ENCODE assay signal across 11 cellular contexts in the genomic region with DNA sequence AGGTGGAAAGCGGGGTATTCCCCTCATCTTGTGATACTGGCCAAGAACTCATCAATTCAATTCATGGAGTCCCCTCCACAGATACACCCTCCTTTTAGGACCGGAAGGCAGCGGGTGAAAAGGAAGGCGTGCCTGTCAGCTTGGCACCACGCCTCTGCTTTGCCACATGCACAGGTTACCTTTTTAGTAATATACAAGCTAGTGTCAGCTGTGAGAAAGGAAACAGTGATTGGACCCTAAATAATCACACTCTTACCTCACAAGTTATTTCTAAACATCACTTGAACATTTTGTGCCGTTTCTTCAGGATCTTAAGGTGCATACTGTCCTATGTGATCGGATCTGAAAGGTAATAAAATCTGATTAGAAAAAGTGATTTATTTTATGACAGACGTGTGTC. TPM values are rescaled to one million over a fixed set of nuclear protein-coding genes. Genes with fewer than 3 reads are reported as not detected.
A peak's percentile ranks its signal among the peaks of the same experiment; 100 is the strongest.
DNase-seq lines count a peak whose midpoint lies in the region; ATAC-seq and TF ChIP-seq lines count a peak whose summit lies in the region.
"Had no signal": no experiment of that assay in that cellular context is flagged by ENCODE, and none has a peak within 500 bp of the region (broad histone marks: within the 10 kb centered on the region; RNA-seq: fewer than 3 reads in every experiment).

No MANE protein-coding gene starts in this region.

- no peak for TF ChIP-seq RAD21 in SK-N-SH (IDR thresholded peaks at IDR 0.05; ENCODE audit: low read length)

- intact Hi-C loops in PC-9 (cut with micrococcal nuclease; ENCODE audit: unreplicated experiment), result loop anchor here (2.0 to 5.0 kb wide), 3 partner anchors 15 to 493 kb away; a partner anchor contains a TSS

- no peaks in the 10 kb centered on the region for H3K9me3 ChIP-seq in SK-N-SH
- H3K9me3 ChIP-seq in PC-9 (ENCODE audit: insufficient read depth, low read depth), result no peaks in the 10 kb centered on the region
- no peaks in the 10 kb centered on the region for H3K9me3 ChIP-seq in esophagus (ENCODE audit: control insufficient read depth in 2 of 2, insufficient read depth in 1 of 2, low read depth in 1 of 2, low read length in 1 of 2)
- no peaks in the 10 kb centered on the region for H3K9me3 ChIP-seq in skeletal muscle satellite cell (replicated peaks; ENCODE audit: low read length)

- peak overlapping the region; percentile 58; the same call in 1 of the 2 replicates for H3K4me2 ChIP-seq in SK-N-SH
- H3K4me2 ChIP-seq in PC-9, result peak overlapping the region; percentile 68
- H3K4me2 ChIP-seq in skeletal muscle satellite cell (ENCODE audit: low read length), result peak overlapping the region; percentile 56

- POLR2A ChIA-PET in SK-N-SH (lab: Yijun Ruan, JAX), result no interaction called here
- POLR2A ChIA-PET in PC-9 (lab: Charles Lee; ENCODE audit: unreplicated experiment), result no interaction called here

- WGBS in SK-N-SH (ENCODE audit: low lambda C conversion rate), result 94% methylated on average over 8 of the region's 8 CpGs
- WGBS in esophagus, 2 donors, result 61 to 73% methylated on average over 8 of the region's 8 CpGs

- H3K79me2 ChIP-seq in SK-N-SH (ENCODE audit: insufficient read depth), result peaks cover 93% of the 10 kb centered on the region
- peaks cover 88% of the 10 kb centered on the region for H3K79me2 ChIP-seq in PC-9 (ENCODE audit: low read depth)

- H2AFZ ChIP-seq in SK-N-SH (ENCODE audit: low read depth) (no peak overlapping the region), PC-9 (no peak overlapping the region)

- no peak for TF ChIP-seq EP300 in SK-N-SH (IDR thresholded peaks at IDR 0.05; ENCODE audit: borderline replicate concordance in 1 of 2, low read depth in 1 of 2, low read length in 1 of 2)

- no TSS peak for BruUV-seq in PC-9 (replicated peaks; lab: Mats Ljungman, UMichigan)

- no peaks in the 10 kb centered on the region for H3K27me3 ChIP-seq in SK-N-SH (ENCODE audit: insufficient read depth)
- no peaks in the 10 kb centered on the region for H3K27me3 ChIP-seq in PC-9 (ENCODE audit: insufficient read depth, low read depth)
- no peaks in the 10 kb centered on the region for H3K27me3 ChIP-seq in esophagus (ENCODE audit: control insufficient read depth in 1 of 2, insufficient read depth in 2 of 2, low read length in 2 of 2)
- no peaks in the 10 kb centered on the region for H3K27me3 ChIP-seq in skeletal muscle satellite cell (ENCODE audit: control insufficient read depth, insufficient read depth, low read length)

- DNase-seq in SK-N-SH, result no peak
- no peak for DNase-seq in PC-9
- no peak for DNase-seq in SIG-M5 treated with dmso at 0.1 percent for 504 hours (lab: John Stamatoyannopoulos, UW; ENCODE audit: unreplicated experiment)
- DNase-seq in NCI-H524 (lab: John Stamatoyannopoulos, UW), result no peak
- DNase-seq in cortex of kidney (lab: John Stamatoyannopoulos, UW), result no peak
- DNase-seq: activated naive CD4-positive, alpha-beta T cell treated with anti-CD3 and anti-CD28 coated beads, Interleukin-2, amount 10 ng/mL, durations not matched to agents 7 days and 5 days; EL; NCI-H2081 had no signal

- TF ChIP-seq CTCF in SK-N-SH (IDR thresholded peaks at IDR 0.05) (no peak), PC-9 (conservative IDR thresholded peaks at IDR 0.05) (no peak)

- H3K9ac ChIP-seq in SK-N-SH, result 0 out of 2 replicates have a peak overlapping the region, but pooled peaks have one; percentile 46
- peak overlapping the region; percentile 53 for H3K9ac ChIP-seq in skeletal muscle satellite cell (ENCODE audit: low read depth, low read length)

- H3K36me3 ChIP-seq in SK-N-SH (replicated peaks in 1 of 2; ENCODE audit: control insufficient read depth in 1 of 2, insufficient read depth in 2 of 2, low read length in 1 of 2) (peaks cover 12 to 29% of the 10 kb centered on the region in 2 experiments), PC-9 (ENCODE audit: low read depth) (peaks cover 23% of the 10 kb centered on the region), esophagus (ENCODE audit: control insufficient read depth in 2 of 2, insufficient read depth in 2 of 2, low read length in 1 of 2) (peaks cover 0 to 8% of the 10 kb centered on the region in 2 donors), skeletal muscle satellite cell (ENCODE audit: insufficient read depth, low read length) (peaks cover 36% of the 10 kb centered on the region)

- H3K27ac ChIP-seq in SK-N-SH (ENCODE audit: low read depth in 2 of 2, low read length in 1 of 2) (peak overlapping the region in 1 of 2 experiments; percentile 86; a peak in 2 of 4 replicates), PC-9 (peak overlapping the region; percentile 94), esophagus (ENCODE audit: low read depth in 2 of 2, low read length in 1 of 2) (peak overlapping the region; percentile 70 to 89)

- peaks cover 1% of the 10 kb centered on the region; the same call in 1 of the 2 replicates for H4K20me1 ChIP-seq in SK-N-SH (ENCODE audit: insufficient read depth)
- no peaks in the 10 kb centered on the region for H4K20me1 ChIP-seq in PC-9 (ENCODE audit: insufficient read depth)

- H3F3A ChIP-seq in SK-N-SH (replicated peaks; ENCODE audit: insufficient read depth) (peaks cover 38% of the 10 kb centered on the region), PC-9 (ENCODE audit: insufficient read depth, low read depth) (peaks cover 62% of the 10 kb centered on the region)

- no peak for ATAC-seq in SK-N-SH treated with all-trans-retinoic acid at 6 μM for 48 hours

- CTCF ChIA-PET in SK-N-SH (lab: Yijun Ruan, JAX) (interaction anchor here (1.4 to 1.7 kb wide), 2 partner anchors 257 to 270 kb away, joined by 5 to 7 read pairs; no protein-coding TSS in a partner anchor), PC-9 (lab: Charles Lee) (no interaction called here)

- H3K9me2 ChIP-seq in SK-N-SH (no peaks in the 10 kb centered on the region), PC-9 (ENCODE audit: insufficient read depth) (no peaks in the 10 kb centered on the region)

- peaks cover 0 to 23% of the 10 kb centered on the region in 2 experiments; a peak in 2 of 4 replicates for H3K4me1 ChIP-seq in SK-N-SH (ENCODE audit: control insufficient read depth in 1 of 2, insufficient read depth in 2 of 2, low read depth in 1 of 2, low read length in 1 of 2)
- peaks cover 73% of the 10 kb centered on the region for H3K4me1 ChIP-seq in PC-9 (replicated peaks; ENCODE audit: insufficient read depth)
- peaks cover 5 to 8% of the 10 kb centered on the region in 2 donors for H3K4me1 ChIP-seq in esophagus (ENCODE audit: control insufficient read depth in 2 of 2, insufficient read depth in 2 of 2, low read length in 1 of 2)
- H3K4me1 ChIP-seq in skeletal muscle satellite cell (ENCODE audit: control insufficient read depth, insufficient read depth, low read length), result peaks cover 65% of the 10 kb centered on the region

- H3K4me3 ChIP-seq in SK-N-SH (ENCODE audit: low read depth in 2 of 2, low read length in 1 of 2), result no peak overlapping the region
- peak overlapping the region; percentile 5; the same call in 1 of the 2 replicates for H3K4me3 ChIP-seq in PC-9
- H3K4me3 ChIP-seq in esophagus (ENCODE audit: low read depth in 1 of 2, low read length in 2 of 2), result no peak overlapping the region
- H3K4me3 ChIP-seq in skeletal muscle satellite cell (ENCODE audit: low read length), result no peak overlapping the region

TF ChIP-seq in SK-N-SH, 30 proteins besides CTCF, POLR2A, EP300 and RAD21 (continues in another document):
- no peak for TF ChIP-seq TCF12 (IDR thresholded peaks at IDR 0.05)
- TF ChIP-seq FOXJ3 (CRISPR knock-in tag; IDR thresholded peaks at IDR 0.05), result no peak
- no peak for TF ChIP-seq SIN3A (IDR thresholded peaks at IDR 0.05; ENCODE audit: borderline replicate concordance, low read depth, low read length)
- no peak for TF ChIP-seq GATA2 (CRISPR knock-in tag; IDR thresholded peaks at IDR 0.05)
- no peak for TF ChIP-seq FOSL2 (IDR thresholded peaks at IDR 0.05; ENCODE audit: borderline replicate concordance, low read depth)
- TF ChIP-seq ELF1 (IDR thresholded peaks at IDR 0.05), result no peak
- no peak for TF ChIP-seq GABPA (IDR thresholded peaks at IDR 0.05; ENCODE audit: low read depth)

TF ChIP-seq in SK-N-SH treated with all-trans-retinoic acid at 6 μM for 48 hours, 23 proteins besides CTCF, POLR2A, EP300 and RAD21:
- TF ChIP-seq BACH2 (CRISPR knock-in tag; IDR thresholded peaks at IDR 0.05; ENCODE audit: borderline replicate concordance), result no peak
- no peak for TF ChIP-seq CSDC2 (CRISPR knock-in tag; IDR thresholded peaks at IDR 0.05)
- TF ChIP-seq ZFP3 (CRISPR knock-in tag; IDR thresholded peaks at IDR 0.05), result no peak
- TF ChIP-seq, protein P1, sequence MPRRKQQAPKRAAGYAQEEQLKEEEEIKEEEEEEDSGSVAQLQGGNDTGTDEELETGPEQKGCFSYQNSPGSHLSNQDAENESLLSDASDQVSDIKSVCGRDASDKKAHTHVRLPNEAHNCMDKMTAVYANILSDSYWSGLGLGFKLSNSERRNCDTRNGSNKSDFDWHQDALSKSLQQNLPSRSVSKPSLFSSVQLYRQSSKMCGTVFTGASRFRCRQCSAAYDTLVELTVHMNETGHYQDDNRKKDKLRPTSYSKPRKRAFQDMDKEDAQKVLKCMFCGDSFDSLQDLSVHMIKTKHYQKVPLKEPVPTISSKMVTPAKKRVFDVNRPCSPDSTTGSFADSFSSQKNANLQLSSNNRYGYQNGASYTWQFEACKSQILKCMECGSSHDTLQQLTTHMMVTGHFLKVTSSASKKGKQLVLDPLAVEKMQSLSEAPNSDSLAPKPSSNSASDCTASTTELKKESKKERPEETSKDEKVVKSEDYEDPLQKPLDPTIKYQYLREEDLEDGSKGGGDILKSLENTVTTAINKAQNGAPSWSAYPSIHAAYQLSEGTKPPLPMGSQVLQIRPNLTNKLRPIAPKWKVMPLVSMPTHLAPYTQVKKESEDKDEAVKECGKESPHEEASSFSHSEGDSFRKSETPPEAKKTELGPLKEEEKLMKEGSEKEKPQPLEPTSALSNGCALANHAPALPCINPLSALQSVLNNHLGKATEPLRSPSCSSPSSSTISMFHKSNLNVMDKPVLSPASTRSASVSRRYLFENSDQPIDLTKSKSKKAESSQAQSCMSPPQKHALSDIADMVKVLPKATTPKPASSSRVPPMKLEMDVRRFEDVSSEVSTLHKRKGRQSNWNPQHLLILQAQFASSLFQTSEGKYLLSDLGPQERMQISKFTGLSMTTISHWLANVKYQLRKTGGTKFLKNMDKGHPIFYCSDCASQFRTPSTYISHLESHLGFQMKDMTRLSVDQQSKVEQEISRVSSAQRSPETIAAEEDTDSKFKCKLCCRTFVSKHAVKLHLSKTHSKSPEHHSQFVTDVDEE (CRISPR knock-in tag; IDR thresholded peaks at IDR 0.05), result no peak

RNA-seq across cellular contexts. Expression of a gene that starts 15.7 kb away (rescaled TPM):
- polyA plus RNA-seq in SK-N-SH (2012; rRNA removed) (69.3 and 114 TPM in 2 replicates), esophagus (10 to 100 TPM; 17.1 to 17.9 TPM)
- polyA plus RNA-seq in SK-N-SH (2012; cell fraction: cytosol; rRNA removed), result 65.1 and 80.3 TPM in 2 replicates
- 62.2 and 73.3 TPM in 2 replicates for polyA plus RNA-seq in SK-N-SH (2012; cell fraction: nucleus; rRNA removed)
- 79.3 and 85.1 TPM in 2 replicates for total RNA-seq in PC-9 (2021)
- total RNA-seq in skeletal muscle satellite cell (2012; rRNA removed), result 37.3 and 42.6 TPM in 2 replicates

RNA-seq across cellular contexts. Expression of a gene that starts 31.9 kb away (rescaled TPM):
- polyA plus RNA-seq in SK-N-SH (2012; rRNA removed) (4.8 and 6.5 TPM in 2 replicates), esophagus (1 to 10 TPM; 3.0 to 3.7 TPM)
- polyA plus RNA-seq in SK-N-SH (2012; cell fraction: cytosol; rRNA removed), result 2.8 and 3.9 TPM in 2 replicates
- 6.8 and 7.4 TPM in 2 replicates for polyA plus RNA-seq in SK-N-SH (2012; cell fraction: nucleus; rRNA removed)
- 4.2 and 4.3 TPM in 2 replicates for total RNA-seq in PC-9 (2021)
- total RNA-seq in skeletal muscle satellite cell (2012; rRNA removed), result 6.3 and 6.6 TPM in 2 replicates
